Comparison of ENCODE assay signal across 29 cellular contexts in genomic region chr22:17357688-17358087, GRCh38. TPM values are rescaled to one million over a fixed set of nuclear protein-coding genes. Genes with fewer than 3 reads are reported as not detected.
"Had no signal": no experiment of that assay in that cellular context is flagged by ENCODE, and none has a peak within 500 bp of the region (broad histone marks: within the 10 kb centered on the region; RNA-seq: fewer than 3 reads in every experiment).

No MANE protein-coding gene starts in this region.

- H3K4me2 ChIP-seq: smooth muscle cell had no signal

- H3K9me3 ChIP-seq: heart left ventricle, lower lobe of right lung, neutrophil, right atrium auricular region, right lobe of liver, tibial nerve, upper lobe of left lung, vagina had no signal

- H3K27me3 ChIP-seq: heart left ventricle, right atrium auricular region, right lobe of liver, tibial nerve, upper lobe of left lung, vagina had no signal

- DNase-seq: heart left ventricle; hypothalamus; immature natural killer cell; kidney glomerular epithelial cell; left cardiac atrium; lower lobe of right lung; mammary epithelial cell; mesenchymal stem cell; naive thymus-derived CD8-positive, alpha-beta T cell; occipital lobe; right lobe of liver; stimulated activated CD4-positive, alpha-beta T cell treated with anti-CD3 and anti-CD28 coated beads, Interleukin-1b, Interleukin-23, amount 100 ng/mL, for 48 hours; stimulated activated CD4-positive, alpha-beta T cell treated with anti-CD3 and anti-CD28 coated beads, Interleukin-2, amount 100 ng/mL, for 48 hours; stimulated activated CD4-positive, alpha-beta T cell treated with anti-CD3 and anti-CD28 coated beads, Interleukin-4, amount 100 ng/mL, for 4 hours; stimulated activated CD8-positive, alpha-beta memory T cell treated with anti-CD3 and anti-CD28 coated beads, Interleukin-4, amount 100 ng/mL, for 48 hours; stimulated activated naive CD4-positive, alpha-beta T cell treated with Interleukin-2 at 50 U/mL for 16 hours; stimulated activated naive CD8-positive, alpha-beta T cell treated with anti-CD3 and anti-CD28 coated beads, Interleukin-15, amount 100 ng/mL, for 72 hours; substantia nigra; upper lobe of left lung had no signal

- H3K27ac ChIP-seq: heart left ventricle, lower lobe of right lung, neutrophil, right atrium auricular region, right lobe of liver, tibial nerve, upper lobe of left lung, vagina had no signal

- H3K4me3 Mint-ChIP-seq: immature natural killer cell; naive thymus-derived CD8-positive, alpha-beta T cell; nephron; stimulated activated memory B cell treated with anti-CD40 and anti-IgM and Interleukin-4, amounts not matched to agents 10 μg/mL and 1 μg/mL and 100 μg/mL, for 72 hours; stimulated activated naive CD8-positive, alpha-beta T cell treated with anti-CD3 and anti-CD28 coated beads, Interleukin-15, amount 100 ng/mL, for 72 hours had no signal

- H3K9me3 Mint-ChIP-seq: immature natural killer cell; naive thymus-derived CD8-positive, alpha-beta T cell; nephron; stimulated activated memory B cell treated with anti-CD40 and anti-IgM and Interleukin-4, amounts not matched to agents 10 μg/mL and 1 μg/mL and 100 μg/mL, for 72 hours; stimulated activated naive CD8-positive, alpha-beta T cell treated with anti-CD3 and anti-CD28 coated beads, Interleukin-15, amount 100 ng/mL, for 72 hours had no signal

- H3K4me1 Mint-ChIP-seq: immature natural killer cell; naive thymus-derived CD8-positive, alpha-beta T cell; stimulated activated memory B cell treated with anti-CD40 and anti-IgM and Interleukin-4, amounts not matched to agents 10 μg/mL and 1 μg/mL and 100 μg/mL, for 72 hours; stimulated activated naive CD8-positive, alpha-beta T cell treated with anti-CD3 and anti-CD28 coated beads, Interleukin-15, amount 100 ng/mL, for 72 hours had no signal

- H3K36me3 Mint-ChIP-seq: immature natural killer cell; naive thymus-derived CD8-positive, alpha-beta T cell; stimulated activated memory B cell treated with anti-CD40 and anti-IgM and Interleukin-4, amounts not matched to agents 10 μg/mL and 1 μg/mL and 100 μg/mL, for 72 hours had no signal

- H3K36me3 ChIP-seq: heart left ventricle, lower lobe of right lung, neutrophil, right atrium auricular region, right lobe of liver, tibial nerve, upper lobe of left lung, vagina had no signal

- FAIRE-seq: islet of Langerhans had no signal

- ATAC-seq: heart left ventricle; left cardiac atrium; left lobe of liver; lower lobe of right lung; naive thymus-derived CD8-positive, alpha-beta T cell; right lobe of liver; stimulated activated memory B cell treated with anti-CD40 and anti-IgM and Interleukin-4, amounts not matched to agents 10 μg/mL and 1 μg/mL and 100 μg/mL, for 72 hours; stimulated activated naive CD8-positive, alpha-beta T cell treated with anti-CD3 and anti-CD28 coated beads, Interleukin-15, amount 100 ng/mL, for 72 hours had no signal

- H3K27ac Mint-ChIP-seq: immature natural killer cell; progenitor cell of endocrine pancreas; stimulated activated memory B cell treated with anti-CD40 and anti-IgM and Interleukin-4, amounts not matched to agents 10 μg/mL and 1 μg/mL and 100 μg/mL, for 72 hours; stimulated activated naive CD8-positive, alpha-beta T cell treated with anti-CD3 and anti-CD28 coated beads, Interleukin-15, amount 100 ng/mL, for 72 hours had no signal

- H3K4me1 ChIP-seq: heart left ventricle, lower lobe of right lung, right atrium auricular region, tibial nerve, upper lobe of left lung, vagina had no signal

- H3K27me3 Mint-ChIP-seq: progenitor cell of endocrine pancreas; stimulated activated naive CD8-positive, alpha-beta T cell treated with anti-CD3 and anti-CD28 coated beads, Interleukin-15, amount 100 ng/mL, for 72 hours had no signal

- H3K4me3 ChIP-seq: heart left ventricle, lower lobe of right lung, right atrium auricular region, right lobe of liver, smooth muscle cell, tibial nerve, upper lobe of left lung, vagina had no signal

RNA-seq across cellular contexts. Expression of gene CECR2, which starts 11.6 kb away (rescaled TPM):
- polyA plus RNA-seq: immature natural killer cell; naive thymus-derived CD8-positive, alpha-beta T cell had no signal
